In genomic region chr11:114738954-114739353, GRCh38 we compare ENCODE assay signal across 8 cellular contexts.
DNase-seq lines count a peak whose midpoint lies in the region; ATAC-seq and TF ChIP-seq lines count a peak whose summit lies in the region.

No MANE protein-coding gene starts in this region.

- H4K20me1 ChIP-seq in Karpas-422 (ENCODE audit: insufficient read depth, low read depth, low read length), result no peaks in the 10 kb centered on the region

- TF ChIP-seq CTCF in RWPE2 (IDR thresholded peaks at IDR 0.05; ENCODE audit: poor library complexity, severe bottlenecking) (peak; percentile 74), coronary artery (IDR thresholded peaks at IDR 0.05) (peak; percentile 57)

- H3K27ac ChIP-seq in Karpas-422 (ENCODE audit: low read length) (no peak overlapping the region), RWPE2 (ENCODE audit: poor library complexity, severe bottlenecking) (no peak overlapping the region), coronary artery (no peak overlapping the region)

- H3K4me1 ChIP-seq in Karpas-422 (ENCODE audit: low read length) (no peaks in the 10 kb centered on the region), RWPE2 (ENCODE audit: insufficient read depth, poor library complexity, severe bottlenecking) (no peaks in the 10 kb centered on the region)

- no peaks in the 10 kb centered on the region for H3K36me3 ChIP-seq in Karpas-422 (ENCODE audit: insufficient read depth, low read length)
- H3K36me3 ChIP-seq in RWPE2 (ENCODE audit: low read depth), result no peaks in the 10 kb centered on the region

- H3K9me2 ChIP-seq in Karpas-422 (replicated peaks; ENCODE audit: insufficient read depth, low read length), result no peaks in the 10 kb centered on the region

- DNase-seq in A172 (ENCODE audit: low spot score), result peak; percentile 22
- DNase-seq in ELR (ENCODE audit: low read depth), result peak; percentile 37
- peak; percentile 73 for DNase-seq in Karpas-422
- no peak for DNase-seq in RWPE2 (ENCODE audit: low spot score)
- DNase-seq in coronary artery (ENCODE audit: low spot score), result no peak
- DNase-seq in middle frontal gyrus (ENCODE audit: extremely low spot score, low spot score), result peak; percentile 19
- DNase-seq in T-helper 9 cell, result no peak

- H3K4me3 ChIP-seq in Karpas-422 (ENCODE audit: low read length) (no peak overlapping the region), RWPE2 (ENCODE audit: severe bottlenecking) (no peak overlapping the region), coronary artery (no peak overlapping the region)

- H3K27me3 ChIP-seq in Karpas-422 (ENCODE audit: low read length) (no peaks in the 10 kb centered on the region), RWPE2 (ENCODE audit: insufficient read depth, poor library complexity, severe bottlenecking) (no peaks in the 10 kb centered on the region)

- H3K79me2 ChIP-seq in Karpas-422 (ENCODE audit: low read length), result no peaks in the 10 kb centered on the region

- H3K4me2 ChIP-seq in Karpas-422 (ENCODE audit: low read depth, low read length, poor library complexity, severe bottlenecking), result no peak overlapping the region

- no peaks in the 10 kb centered on the region for H3K9me3 ChIP-seq in Karpas-422 (ENCODE audit: low read length)
- no peaks in the 10 kb centered on the region for H3K9me3 ChIP-seq in RWPE2 (ENCODE audit: severe bottlenecking)

- no peak overlapping the region for H3K9ac ChIP-seq in Karpas-422 (ENCODE audit: low read length)

- no peak overlapping the region for H2AFZ ChIP-seq in Karpas-422 (ENCODE audit: low read length)

- ATAC-seq in RWPE2 (ENCODE audit: low read depth) (no peak; the same call in 2 of the 3 replicates), HG02884 (IDR thresholded peaks at IDR 0.05; ENCODE audit: unreplicated experiment) (no peak)

Comparison
In these comparisons a context has a peak if more than half of its experiments do, and no peak if none do; other contexts are left out.
1. DNase-seq: peak in A172 (single experiment), ELR (single experiment), Karpas-422 (single experiment) and middle frontal gyrus (single experiment); none in RWPE2 (single experiment), coronary artery (single experiment) and T-helper 9 cell (single experiment).